Comparison of ENCODE assay signal across 1 cellular context in the genomic region with DNA sequence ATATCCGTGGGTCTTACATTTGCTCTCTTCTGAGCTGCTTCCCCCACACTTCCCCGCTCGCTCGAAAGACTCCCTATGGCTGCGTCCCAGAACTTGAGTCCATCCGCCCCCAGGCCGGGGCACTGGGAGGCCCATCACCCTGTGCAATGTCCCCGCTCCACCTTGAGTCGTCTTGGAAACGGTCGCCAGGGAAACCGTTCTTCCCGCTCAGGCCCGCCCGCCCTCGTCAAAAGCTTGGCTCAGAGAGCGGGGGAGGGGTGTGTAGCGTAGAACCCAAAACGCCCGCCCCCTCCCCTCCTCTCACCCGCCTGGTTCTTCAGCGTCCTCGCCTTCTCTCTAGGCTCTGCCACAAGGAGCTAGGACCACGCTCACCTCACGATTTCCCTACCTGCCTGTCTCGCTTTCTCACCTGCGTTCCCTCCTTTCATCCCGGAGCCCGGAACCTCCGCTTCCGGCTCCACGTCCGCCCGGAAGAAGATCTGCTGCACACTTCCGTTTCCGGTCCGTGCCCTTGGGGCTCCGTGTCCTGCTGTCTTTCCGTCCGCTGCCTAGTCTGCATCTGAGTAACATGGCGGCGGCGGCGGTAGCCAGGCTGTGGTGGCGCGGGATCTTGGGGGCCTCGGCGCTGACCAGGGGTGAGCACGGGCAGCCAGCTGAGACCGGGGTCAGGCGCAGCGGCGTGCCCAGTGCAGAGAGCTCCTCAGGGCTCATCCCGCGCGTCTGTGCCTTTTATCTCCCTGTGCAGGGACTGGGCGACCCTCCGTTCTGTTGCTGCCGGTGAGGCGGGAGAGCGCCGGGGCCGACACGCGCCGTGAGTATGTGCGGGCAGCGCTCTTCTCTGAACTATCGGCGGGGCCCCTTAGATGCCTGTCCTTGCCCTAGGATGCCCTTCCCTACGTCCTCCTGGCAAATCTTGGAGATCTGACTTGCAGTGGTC.
TF ChIP-seq lines count a peak whose summit lies in the region.

Gene KBTBD4, minus strand, starts transcription at position 447 of the 937 bp plus-strand sequence. Its CDS starts 19 bp downstream, at position 428.
Gene NDUFS3, plus strand, starts transcription at position 551 of the 937 bp plus-strand sequence. Its CDS starts 18 bp downstream, at position 569.

TF ChIP-seq in HEK293, 187 proteins besides CTCF, POLR2A, EP300 and RAD21 (continued from another document and continues in another):
- TF ChIP-seq, protein P1, sequence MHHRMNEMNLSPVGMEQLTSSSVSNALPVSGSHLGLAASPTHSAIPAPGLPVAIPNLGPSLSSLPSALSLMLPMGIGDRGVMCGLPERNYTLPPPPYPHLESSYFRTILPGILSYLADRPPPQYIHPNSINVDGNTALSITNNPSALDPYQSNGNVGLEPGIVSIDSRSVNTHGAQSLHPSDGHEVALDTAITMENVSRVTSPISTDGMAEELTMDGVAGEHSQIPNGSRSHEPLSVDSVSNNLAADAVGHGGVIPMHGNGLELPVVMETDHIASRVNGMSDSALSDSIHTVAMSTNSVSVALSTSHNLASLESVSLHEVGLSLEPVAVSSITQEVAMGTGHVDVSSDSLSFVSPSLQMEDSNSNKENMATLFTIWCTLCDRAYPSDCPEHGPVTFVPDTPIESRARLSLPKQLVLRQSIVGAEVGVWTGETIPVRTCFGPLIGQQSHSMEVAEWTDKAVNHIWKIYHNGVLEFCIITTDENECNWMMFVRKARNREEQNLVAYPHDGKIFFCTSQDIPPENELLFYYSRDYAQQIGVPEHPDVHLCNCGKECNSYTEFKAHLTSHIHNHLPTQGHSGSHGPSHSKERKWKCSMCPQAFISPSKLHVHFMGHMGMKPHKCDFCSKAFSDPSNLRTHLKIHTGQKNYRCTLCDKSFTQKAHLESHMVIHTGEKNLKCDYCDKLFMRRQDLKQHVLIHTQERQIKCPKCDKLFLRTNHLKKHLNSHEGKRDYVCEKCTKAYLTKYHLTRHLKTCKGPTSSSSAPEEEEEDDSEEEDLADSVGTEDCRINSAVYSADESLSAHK (tag by site-specific recombination; IDR thresholded peaks at IDR 0.05) = peak; percentile 70
- TF ChIP-seq ZNF221 (tag by site-specific recombination; IDR thresholded peaks at IDR 0.05; ENCODE audit: borderline replicate concordance) = no peak
- no peak; the same call in 1 of the 2 replicates for TF ChIP-seq KLF10 (tag by site-specific recombination; IDR thresholded peaks at IDR 0.05)
- TF ChIP-seq ZFP37 (tag by site-specific recombination; IDR thresholded peaks at IDR 0.05) = peak; percentile 97; the same call in 1 of the 2 replicates
- peak; percentile 99 for TF ChIP-seq REPIN1 (tag by site-specific recombination; IDR thresholded peaks at IDR 0.05; ENCODE audit: low read depth)
- TF ChIP-seq ZNF324 (tag by site-specific recombination; IDR thresholded peaks at IDR 0.05) = peak; percentile 100
- no peak for TF ChIP-seq ZNF555 (tag by site-specific recombination; conservative IDR thresholded peaks at IDR 0.05)
- TF ChIP-seq ZXDB (tag by site-specific recombination; IDR thresholded peaks at IDR 0.05) = peak; percentile 99
- no peak for TF ChIP-seq ZNF19 (tag by site-specific recombination; IDR thresholded peaks at IDR 0.05; ENCODE audit: low read depth)
- TF ChIP-seq PRDM6 (tag by site-specific recombination; IDR thresholded peaks at IDR 0.05) = no peak
- TF ChIP-seq ZNF677 (tag by site-specific recombination; IDR thresholded peaks at IDR 0.05) = no peak
- 0 out of 2 replicates have a peak, but pooled peaks have one; percentile 51 for TF ChIP-seq ZNF362 (tag by site-specific recombination; IDR thresholded peaks at IDR 0.05)
- peak; percentile 77; the same call in 1 of the 2 replicates for TF ChIP-seq ZNF777 (tag by site-specific recombination; IDR thresholded peaks at IDR 0.05; ENCODE audit: borderline replicate concordance)
- peak; percentile 88 for TF ChIP-seq PBX3 (CRISPR knock-in tag; IDR thresholded peaks at IDR 0.05)
- TF ChIP-seq SETDB1 (IDR thresholded peaks at IDR 0.05; ENCODE audit: insufficient read length, low read length) = no peak
- TF ChIP-seq YY1 (tag by site-specific recombination; IDR thresholded peaks at IDR 0.05) = peak; percentile 96
- TF ChIP-seq PRDM1 (tag by site-specific recombination; IDR thresholded peaks at IDR 0.05) = peak; percentile 97
- TF ChIP-seq ZNF155 (tag by site-specific recombination; IDR thresholded peaks at IDR 0.05) = no peak; the same call in 1 of the 2 replicates
- TF ChIP-seq ZSCAN4 (tag by site-specific recombination; IDR thresholded peaks at IDR 0.05) = peak; percentile 85
- peak; percentile 76 for TF ChIP-seq ZNF146 (tag by site-specific recombination; IDR thresholded peaks at IDR 0.05)
- TF ChIP-seq ZBTB7A (tag by site-specific recombination; IDR thresholded peaks at IDR 0.05; ENCODE audit: low read depth) = peak; percentile 92
- peak; percentile 79 for TF ChIP-seq HOXD13 (CRISPR knock-in tag; IDR thresholded peaks at IDR 0.05; ENCODE audit: borderline replicate concordance)
- TF ChIP-seq, protein P2, sequence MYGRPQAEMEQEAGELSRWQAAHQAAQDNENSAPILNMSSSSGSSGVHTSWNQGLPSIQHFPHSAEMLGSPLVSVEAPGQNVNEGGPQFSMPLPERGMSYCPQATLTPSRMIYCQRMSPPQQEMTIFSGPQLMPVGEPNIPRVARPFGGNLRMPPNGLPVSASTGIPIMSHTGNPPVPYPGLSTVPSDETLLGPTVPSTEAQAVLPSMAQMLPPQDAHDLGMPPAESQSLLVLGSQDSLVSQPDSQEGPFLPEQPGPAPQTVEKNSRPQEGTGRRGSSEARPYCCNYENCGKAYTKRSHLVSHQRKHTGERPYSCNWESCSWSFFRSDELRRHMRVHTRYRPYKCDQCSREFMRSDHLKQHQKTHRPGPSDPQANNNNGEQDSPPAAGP (tag by site-specific recombination; IDR thresholded peaks at IDR 0.05) = peak; percentile 100
- peak; percentile 92; the same call in 1 of the 2 replicates for TF ChIP-seq HOXC10 (CRISPR knock-in tag; IDR thresholded peaks at IDR 0.05)
- TF ChIP-seq KLF9 (tag by site-specific recombination; IDR thresholded peaks at IDR 0.05; ENCODE audit: low read depth) = peak; percentile 93
- peak; percentile 72 for TF ChIP-seq GFI1B (tag by site-specific recombination; IDR thresholded peaks at IDR 0.05)
- no peak for TF ChIP-seq ZNF16 (tag by site-specific recombination; IDR thresholded peaks at IDR 0.05; ENCODE audit: low read depth)
- no peak for TF ChIP-seq ZNF140 (tag by site-specific recombination; IDR thresholded peaks at IDR 0.05)
- peak; percentile 94 for TF ChIP-seq ZFHX2 (tag by site-specific recombination; conservative IDR thresholded peaks at IDR 0.05)
- peak; percentile 96 for TF ChIP-seq SALL2 (tag by site-specific recombination; IDR thresholded peaks at IDR 0.05; ENCODE audit: borderline replicate concordance)
- TF ChIP-seq, protein P3, sequence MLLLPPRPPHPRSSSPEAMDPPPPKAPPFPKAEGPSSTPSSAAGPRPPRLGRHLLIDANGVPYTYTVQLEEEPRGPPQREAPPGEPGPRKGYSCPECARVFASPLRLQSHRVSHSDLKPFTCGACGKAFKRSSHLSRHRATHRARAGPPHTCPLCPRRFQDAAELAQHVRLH (tag by site-specific recombination; IDR thresholded peaks at IDR 0.05) = peak; percentile 96
- TF ChIP-seq ZSCAN18 (tag by site-specific recombination; IDR thresholded peaks at IDR 0.05) = peak; percentile 96; the same call in 1 of the 2 replicates
- TF ChIP-seq ZNF202 (tag by site-specific recombination; IDR thresholded peaks at IDR 0.05; ENCODE audit: borderline replicate concordance) = no peak
- no peak for TF ChIP-seq ZNF214 (tag by site-specific recombination; IDR thresholded peaks at IDR 0.05; ENCODE audit: borderline replicate concordance)
- no peak for TF ChIP-seq ZNF248 (tag by site-specific recombination; IDR thresholded peaks at IDR 0.05)
- TF ChIP-seq ZNF473 (tag by site-specific recombination; IDR thresholded peaks at IDR 0.05) = no peak
- peak; percentile 82; the same call in 1 of the 2 replicates for TF ChIP-seq ZNF239 (tag by site-specific recombination; IDR thresholded peaks at IDR 0.05)
- no peak; the same call in 1 of the 2 replicates for TF ChIP-seq GLI2 (tag by site-specific recombination; IDR thresholded peaks at IDR 0.05; ENCODE audit: borderline replicate concordance, low read depth)
- TF ChIP-seq ZNF585B (tag by site-specific recombination; IDR thresholded peaks at IDR 0.05) = no peak
- TF ChIP-seq ZNF561 (tag by site-specific recombination; IDR thresholded peaks at IDR 0.05; ENCODE audit: borderline replicate concordance) = peak; percentile 25; the same call in 1 of the 2 replicates
- TF ChIP-seq ZNF670 (tag by site-specific recombination; IDR thresholded peaks at IDR 0.05; ENCODE audit: low read depth) = no peak
- TF ChIP-seq TRIM28 (IDR thresholded peaks at IDR 0.05; ENCODE audit: borderline replicate concordance, low read length) = peak; percentile 65; the same call in 1 of the 2 replicates
- TF ChIP-seq, protein P4, sequence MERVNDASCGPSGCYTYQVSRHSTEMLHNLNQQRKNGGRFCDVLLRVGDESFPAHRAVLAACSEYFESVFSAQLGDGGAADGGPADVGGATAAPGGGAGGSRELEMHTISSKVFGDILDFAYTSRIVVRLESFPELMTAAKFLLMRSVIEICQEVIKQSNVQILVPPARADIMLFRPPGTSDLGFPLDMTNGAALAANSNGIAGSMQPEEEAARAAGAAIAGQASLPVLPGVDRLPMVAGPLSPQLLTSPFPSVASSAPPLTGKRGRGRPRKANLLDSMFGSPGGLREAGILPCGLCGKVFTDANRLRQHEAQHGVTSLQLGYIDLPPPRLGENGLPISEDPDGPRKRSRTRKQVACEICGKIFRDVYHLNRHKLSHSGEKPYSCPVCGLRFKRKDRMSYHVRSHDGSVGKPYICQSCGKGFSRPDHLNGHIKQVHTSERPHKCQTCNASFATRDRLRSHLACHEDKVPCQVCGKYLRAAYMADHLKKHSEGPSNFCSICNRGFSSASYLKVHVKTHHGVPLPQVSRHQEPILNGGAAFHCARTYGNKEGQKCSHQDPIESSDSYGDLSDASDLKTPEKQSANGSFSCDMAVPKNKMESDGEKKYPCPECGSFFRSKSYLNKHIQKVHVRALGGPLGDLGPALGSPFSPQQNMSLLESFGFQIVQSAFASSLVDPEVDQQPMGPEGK (tag by site-specific recombination; IDR thresholded peaks at IDR 0.05) = peak; percentile 90; the same call in 1 of the 2 replicates
- peak; percentile 39; the same call in 1 of the 2 replicates for TF ChIP-seq ZNF623 (tag by site-specific recombination; IDR thresholded peaks at IDR 0.05)
- no peak for TF ChIP-seq ZNF626 (tag by site-specific recombination; IDR thresholded peaks at IDR 0.05)
- TF ChIP-seq KLF16 (tag by site-specific recombination; IDR thresholded peaks at IDR 0.05) = peak; percentile 100
- TF ChIP-seq ZNF488 (tag by site-specific recombination; IDR thresholded peaks at IDR 0.05) = no peak
